ENCODE assay signal across 29 cellular contexts in the genomic region with DNA sequence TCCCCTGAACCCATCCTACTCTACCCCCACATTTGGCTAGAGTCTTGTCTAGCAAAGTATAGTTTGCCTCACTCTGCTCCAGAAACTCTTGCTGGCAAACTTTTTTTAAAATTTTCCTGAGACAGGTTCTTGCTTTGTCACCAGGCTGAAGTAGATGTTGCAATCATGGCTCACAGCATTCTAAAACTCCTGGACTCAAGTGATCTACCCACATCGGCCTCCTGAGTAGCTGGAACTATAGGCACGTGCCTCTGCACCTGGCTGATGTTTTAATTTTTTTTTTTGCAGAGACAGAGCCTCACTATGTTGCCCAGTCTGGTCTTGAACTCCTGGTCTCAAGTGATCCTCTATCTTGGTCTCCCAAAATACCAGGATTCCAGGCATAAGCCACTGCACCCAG.
"Had no signal": no experiment of that assay in that cellular context is flagged by ENCODE, and none has a peak within 500 bp of the region (broad histone marks: within the 10 kb centered on the region; RNA-seq: fewer than 3 reads in every experiment).

No MANE protein-coding gene starts in this region.

- H3K4me1 ChIP-seq: pancreas, psoas muscle, suprapubic skin had no signal

- H3K27me3 ChIP-seq: esophagus muscularis mucosa, pancreas, suprapubic skin, tibial artery had no signal

- H3K4me1 Mint-ChIP-seq: activated naive CD8-positive, alpha-beta T cell treated with anti-CD3 and anti-CD28 coated beads for 36 hours; naive thymus-derived CD8-positive, alpha-beta T cell had no signal

- DNase-seq: activated CD4-positive, alpha-beta T cell treated with anti-CD3 and anti-CD28 coated beads for 48 hours; activated CD4-positive, alpha-beta T cell treated with anti-CD3 and anti-CD28 coated beads, Interleukin-2, amount 50 U/mL, for 48 hours; activated CD8-positive, alpha-beta memory T cell treated with anti-CD3 and anti-CD28 coated beads, Interleukin-2, amount 50 U/mL, for 4 hours; activated effector memory CD4-positive, alpha-beta T cell treated with anti-CD3 and anti-CD28 coated beads, Interleukin-2, amount 50 U/mL, for 16 hours; activated naive CD4-positive, alpha-beta T cell treated with anti-CD3 and anti-CD28 coated beads for 36 hours; activated naive CD8-positive, alpha-beta T cell treated with anti-CD3 and anti-CD28 coated beads for 36 hours; activated T-cell treated with anti-CD3 and anti-CD28 coated beads, Interleukin-2, amount 50 U/mL, for 1 hour; amniotic stem cell; central memory CD4-positive, alpha-beta T cell; left cardiac atrium; naive thymus-derived CD8-positive, alpha-beta T cell; nucleus accumbens; pancreas; psoas muscle; stimulated activated CD4-positive, alpha-beta T cell treated with anti-CD3 and anti-CD28 coated beads, Interleukin-1b, Interleukin-23, amount 100 ng/mL, for 48 hours; stimulated activated naive CD4-positive, alpha-beta T cell; T-helper 1 cell; tibial artery had no signal

- H3K4me2 ChIP-seq: smooth muscle cell had no signal

- ATAC-seq: activated CD4-positive, CD25-positive, alpha-beta regulatory T cell treated with anti-CD3 and anti-CD28 coated beads, Interleukin-2, amount 50 U/mL, for 24 hours; left cardiac atrium; naive thymus-derived CD8-positive, alpha-beta T cell; pancreas; psoas muscle had no signal

- H3K27ac ChIP-seq: esophagus muscularis mucosa, pancreas, psoas muscle, suprapubic skin, tibial artery, VCaP had no signal

- H3K4me3 ChIP-seq: esophagus muscularis mucosa, pancreas, psoas muscle, smooth muscle cell, suprapubic skin, tibial artery had no signal

- H3K36me3 ChIP-seq: esophagus muscularis mucosa, pancreas, suprapubic skin, tibial artery had no signal

- H3K9me3 ChIP-seq: esophagus muscularis mucosa, pancreas, psoas muscle, suprapubic skin, tibial artery had no signal

- H3K4me3 Mint-ChIP-seq: activated naive CD4-positive, alpha-beta T cell treated with anti-CD3 and anti-CD28 coated beads for 36 hours; activated naive CD8-positive, alpha-beta T cell treated with anti-CD3 and anti-CD28 coated beads for 36 hours; activated T-helper 1 cell treated with anti-CD3 and anti-CD28 coated beads, Interleukin-12 subunit alpha, Interleukin-12 subunit beta, Interleukin-2, Interleukin-4 antibody, amounts not matched to agents 30 ng/mL and 10 ng/mL and 1 ng/mL, durations not matched to agents 14 hours and 24 hours and 36 hours; naive thymus-derived CD8-positive, alpha-beta T cell; neural crest cell; T-helper 2 cell treated with Interferon-gamma antibody and Interleukin-4, amounts not matched to agents 5 μg/mL and 100 μg/mL, for 36 hours had no signal

- H3K27me3 Mint-ChIP-seq: activated naive CD8-positive, alpha-beta T cell treated with anti-CD3 and anti-CD28 coated beads for 36 hours had no signal

- FAIRE-seq: frontal cortex, keratinocyte, pancreas, TTC549 had no signal

- H3K36me3 Mint-ChIP-seq: activated naive CD8-positive, alpha-beta T cell treated with anti-CD3 and anti-CD28 coated beads for 36 hours; naive thymus-derived CD8-positive, alpha-beta T cell had no signal

- H3K27ac Mint-ChIP-seq: activated naive CD4-positive, alpha-beta T cell treated with anti-CD3 and anti-CD28 coated beads for 36 hours; activated naive CD8-positive, alpha-beta T cell treated with anti-CD3 and anti-CD28 coated beads for 36 hours; activated T-helper 1 cell treated with anti-CD3 and anti-CD28 coated beads, Interleukin-12 subunit alpha, Interleukin-12 subunit beta, Interleukin-2, Interleukin-4 antibody, amounts not matched to agents 30 ng/mL and 10 ng/mL and 1 ng/mL, durations not matched to agents 14 hours and 24 hours and 36 hours; naive thymus-derived CD8-positive, alpha-beta T cell; T-helper 2 cell treated with Interferon-gamma antibody and Interleukin-4, amounts not matched to agents 5 μg/mL and 100 μg/mL, for 36 hours had no signal

- H3K9me3 Mint-ChIP-seq: activated naive CD4-positive, alpha-beta T cell treated with anti-CD3 and anti-CD28 coated beads for 36 hours; activated naive CD8-positive, alpha-beta T cell treated with anti-CD3 and anti-CD28 coated beads for 36 hours; activated T-helper 1 cell treated with anti-CD3 and anti-CD28 coated beads, Interleukin-12 subunit alpha, Interleukin-12 subunit beta, Interleukin-2, Interleukin-4 antibody, amounts not matched to agents 30 ng/mL and 10 ng/mL and 1 ng/mL, durations not matched to agents 14 hours and 24 hours and 36 hours; neural crest cell; T-helper 2 cell treated with Interferon-gamma antibody and Interleukin-4, amounts not matched to agents 5 μg/mL and 100 μg/mL, for 36 hours had no signal
